In genomic region chr3:142027295-142027694, GRCh38 we compare ENCODE assay signal across 8 cellular contexts.
DNase-seq lines count a peak whose midpoint lies in the region; ATAC-seq and TF ChIP-seq lines count a peak whose summit lies in the region.

No MANE protein-coding gene starts in this region.

- H2AFZ ChIP-seq in DND-41 (ENCODE audit: low read depth, low read length) = no peak overlapping the region; the same call in 1 of the 2 replicates

- peak overlapping the region; percentile 94 for H3K27ac ChIP-seq in DND-41 (ENCODE audit: low read length)
- no peak overlapping the region for H3K27ac ChIP-seq in dorsolateral prefrontal cortex

- H3K36me3 ChIP-seq in DND-41 (ENCODE audit: insufficient read depth, low read length) = peaks cover 21% of the 10 kb centered on the region

- H3K4me1 ChIP-seq in DND-41 (ENCODE audit: insufficient read depth, low read length) = peaks cover 68% of the 10 kb centered on the region

- H4K20me1 ChIP-seq in DND-41 (ENCODE audit: insufficient read depth, low read length) = no peaks in the 10 kb centered on the region

- H3K4me3 ChIP-seq in DND-41 (ENCODE audit: low read depth in 1 of 2, low read length in 2 of 2) (peak overlapping the region; percentile 92 to 98; a peak in 3 of 4 replicates), dorsolateral prefrontal cortex (peak overlapping the region in 42 of 59 donors; percentile 1 to 59 (median 42))

- peak overlapping the region; percentile 70 for H3K4me2 ChIP-seq in DND-41 (ENCODE audit: insufficient read depth, low read length)

- DNase-seq in DND-41 (peak; percentile 43), Kasumi-1 (lab: John Stamatoyannopoulos, UW) (peak; percentile 20 to 51), dorsolateral prefrontal cortex (no peak), neural crest cell (ENCODE audit: low read depth, low spot score) (no peak), left lobe of liver (ENCODE audit: low spot score) (no peak), glomerular visceral epithelial cell (ENCODE audit: extremely low spot score) (no peak), HuH-7.5 (ENCODE audit: low spot score) (no peak), AG08396 (ENCODE audit: low spot score) (no peak)

- peak overlapping the region; percentile 68 for H3K27ac Mint-ChIP-seq in neural crest cell (ENCODE audit: unreplicated experiment)

- H3K9ac ChIP-seq in DND-41 (ENCODE audit: low read depth, low read length) = peak overlapping the region; percentile 78

- H3K36me3 Mint-ChIP-seq in neural crest cell (ENCODE audit: low read depth) = peaks cover 4% of the 10 kb centered on the region

- no peaks in the 10 kb centered on the region for H3K27me3 ChIP-seq in DND-41 (ENCODE audit: insufficient read depth, low read length, poor library complexity)
- H3K27me3 ChIP-seq in dorsolateral prefrontal cortex = no peaks in the 10 kb centered on the region

- no peaks in the 10 kb centered on the region for H3K27me3 Mint-ChIP-seq in neural crest cell (ENCODE audit: low read depth)

- H3K79me2 ChIP-seq in DND-41 (ENCODE audit: insufficient read depth, low read length) = peaks cover 89% of the 10 kb centered on the region

- TF ChIP-seq CTCF in DND-41 (IDR thresholded peaks at IDR 0.05; ENCODE audit: borderline replicate concordance, extremely low read depth, low read length, poor library complexity, severe bottlenecking) (no peak), dorsolateral prefrontal cortex (IDR thresholded peaks at IDR 0.05 in 54 of 56, conservative IDR thresholded peaks at IDR 0.05 in 2 of 56; ENCODE audit: low read depth in 1 of 56, partially characterized antibody in 56 of 56) (no peak), neural crest cell (conservative IDR thresholded peaks at IDR 0.05) (no peak)

- peak; percentile 57 for ATAC-seq in DND-41 (ENCODE audit: insufficient read depth, low read depth)
- ATAC-seq in left lobe of liver = no peak

- intact Hi-C loops in dorsolateral prefrontal cortex (cut with DNase I) = no loop called here

- no peaks in the 10 kb centered on the region for H3K9me3 ChIP-seq in DND-41 (ENCODE audit: insufficient read depth, low read length, severe bottlenecking)

- peak overlapping the region; percentile 94 for H3K4me3 Mint-ChIP-seq in neural crest cell

- no peaks in the 10 kb centered on the region for H3K9me3 Mint-ChIP-seq in neural crest cell

- peaks cover 44% of the 10 kb centered on the region for H3K4me1 Mint-ChIP-seq in neural crest cell

Comparison
In these comparisons a context has a peak if more than half of its experiments do, and no peak if none do; other contexts are left out.
1. DNase-seq: peak in DND-41 (single experiment) and Kasumi-1 (2 of 2); none in dorsolateral prefrontal cortex (0 of 10), neural crest cell (single experiment), left lobe of liver (single experiment), glomerular visceral epithelial cell (single experiment), HuH-7.5 (single experiment) and AG08396 (single experiment).